In genomic region chr17:77503293-77503655, GRCh38 we compare ENCODE assay signal across 16 cellular contexts.
"Had no signal": no experiment of that assay in that cellular context is flagged by ENCODE, and none has a peak within 500 bp of the region (broad histone marks: within the 10 kb centered on the region; RNA-seq: fewer than 3 reads in every experiment).

No MANE protein-coding gene starts in this region.

- ATAC-seq: activated CD4-positive, CD25-positive, alpha-beta regulatory T cell treated with anti-CD3 and anti-CD28 coated beads, Interleukin-2, amount 50 U/mL, for 24 hours; activated T-cell treated with anti-CD3 and anti-CD28 coated beads, Interleukin-2, amount 50 U/mL, for 4 hours; gastroesophageal sphincter; heart right ventricle; stimulated activated naive CD8-positive, alpha-beta T cell treated with anti-CD3 and anti-CD28 coated beads, Interleukin-15, Interleukin-2, amounts not matched to agents 100 U/mL and 50 U/mL, for 24 hours had no signal

- H3K27ac ChIP-seq: gastroesophageal sphincter, heart right ventricle, neutrophil, skin epidermis, transverse colon had no signal

- H3K9me3 Mint-ChIP-seq: activated T-cell treated with anti-CD3 and anti-CD28 coated beads, Interleukin-2, amount 50 U/mL, for 4 hours; naive B cell had no signal

- H3K4me1 ChIP-seq: gastroesophageal sphincter, transverse colon had no signal

- H3K27me3 ChIP-seq: gastroesophageal sphincter, heart right ventricle, transverse colon had no signal

- DNase-seq: activated naive CD4-positive, alpha-beta T cell; activated T-cell treated with anti-CD3 and anti-CD28 coated beads, Interleukin-2, amount 50 U/mL, for 4 hours; heart right ventricle; naive B cell; retina; stimulated activated CD4-positive, alpha-beta T cell treated with anti-CD3 and anti-CD28 coated beads, Interleukin-4, amount 100 ng/mL, for 24 hours; stimulated activated naive CD8-positive, alpha-beta T cell treated with anti-CD3 and anti-CD28 coated beads, Interleukin-15, Interleukin-2, amounts not matched to agents 100 U/mL and 50 U/mL, for 24 hours; T-helper 9 cell had no signal

- H3K4me3 ChIP-seq: gastroesophageal sphincter, heart right ventricle, skin epidermis, transverse colon had no signal

- H3K4me3 Mint-ChIP-seq: activated T-cell treated with anti-CD3 and anti-CD28 coated beads, Interleukin-2, amount 50 U/mL, for 4 hours; naive B cell had no signal

- FAIRE-seq: colon, endometrium, islet of Langerhans had no signal

- H3K9me3 ChIP-seq: gastroesophageal sphincter, heart right ventricle, neutrophil, transverse colon had no signal
